Comparison of ENCODE assay signal across 1 cellular context in the genomic region with DNA sequence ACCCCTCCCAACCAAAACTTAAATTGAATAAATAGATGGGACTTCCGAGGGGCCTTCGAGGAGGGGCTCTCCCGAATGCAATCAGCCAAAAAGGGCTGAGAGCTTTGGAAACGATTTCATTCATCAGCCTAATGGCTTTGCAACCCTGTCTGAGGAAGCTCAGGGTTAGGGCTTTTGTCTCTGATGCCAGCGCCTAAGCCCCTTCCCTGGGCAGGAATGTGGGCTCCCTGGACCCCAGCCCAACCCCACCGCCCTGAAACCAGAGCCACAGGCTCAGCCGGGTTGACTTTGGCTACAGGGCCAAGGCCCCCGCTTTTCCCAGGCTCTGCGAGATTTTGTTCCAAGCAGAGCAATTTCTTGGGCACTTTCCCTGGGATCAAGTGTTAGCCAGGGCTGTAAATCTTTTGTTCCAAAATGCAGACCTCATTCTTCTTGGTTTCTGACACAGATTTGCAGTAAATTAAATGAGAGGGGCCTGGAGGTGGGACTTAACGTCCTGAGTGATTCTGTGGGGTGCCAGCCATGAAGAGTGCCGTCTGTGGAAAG.
TF ChIP-seq lines count a peak whose summit lies in the region.

No MANE protein-coding gene starts in this region.

TF ChIP-seq in WTC11, 78 proteins besides CTCF, POLR2A, EP300 and RAD21 (continued from another document):
- TF ChIP-seq, protein P1, sequence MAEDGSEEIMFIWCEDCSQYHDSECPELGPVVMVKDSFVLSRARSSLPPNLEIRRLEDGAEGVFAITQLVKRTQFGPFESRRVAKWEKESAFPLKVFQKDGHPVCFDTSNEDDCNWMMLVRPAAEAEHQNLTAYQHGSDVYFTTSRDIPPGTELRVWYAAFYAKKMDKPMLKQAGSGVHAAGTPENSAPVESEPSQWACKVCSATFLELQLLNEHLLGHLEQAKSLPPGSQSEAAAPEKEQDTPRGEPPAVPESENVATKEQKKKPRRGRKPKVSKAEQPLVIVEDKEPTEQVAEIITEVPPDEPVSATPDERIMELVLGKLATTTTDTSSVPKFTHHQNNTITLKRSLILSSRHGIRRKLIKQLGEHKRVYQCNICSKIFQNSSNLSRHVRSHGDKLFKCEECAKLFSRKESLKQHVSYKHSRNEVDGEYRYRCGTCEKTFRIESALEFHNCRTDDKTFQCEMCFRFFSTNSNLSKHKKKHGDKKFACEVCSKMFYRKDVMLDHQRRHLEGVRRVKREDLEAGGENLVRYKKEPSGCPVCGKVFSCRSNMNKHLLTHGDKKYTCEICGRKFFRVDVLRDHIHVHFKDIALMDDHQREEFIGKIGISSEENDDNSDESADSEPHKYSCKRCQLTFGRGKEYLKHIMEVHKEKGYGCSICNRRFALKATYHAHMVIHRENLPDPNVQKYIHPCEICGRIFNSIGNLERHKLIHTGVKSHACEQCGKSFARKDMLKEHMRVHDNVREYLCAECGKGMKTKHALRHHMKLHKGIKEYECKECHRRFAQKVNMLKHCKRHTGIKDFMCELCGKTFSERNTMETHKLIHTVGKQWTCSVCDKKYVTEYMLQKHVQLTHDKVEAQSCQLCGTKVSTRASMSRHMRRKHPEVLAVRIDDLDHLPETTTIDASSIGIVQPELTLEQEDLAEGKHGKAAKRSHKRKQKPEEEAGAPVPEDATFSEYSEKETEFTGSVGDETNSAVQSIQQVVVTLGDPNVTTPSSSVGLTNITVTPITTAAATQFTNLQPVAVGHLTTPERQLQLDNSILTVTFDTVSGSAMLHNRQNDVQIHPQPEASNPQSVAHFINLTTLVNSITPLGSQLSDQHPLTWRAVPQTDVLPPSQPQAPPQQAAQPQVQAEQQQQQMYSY (CRISPR knock-in tag; IDR thresholded peaks at IDR 0.05), result no peak
- TF ChIP-seq, protein P2, sequence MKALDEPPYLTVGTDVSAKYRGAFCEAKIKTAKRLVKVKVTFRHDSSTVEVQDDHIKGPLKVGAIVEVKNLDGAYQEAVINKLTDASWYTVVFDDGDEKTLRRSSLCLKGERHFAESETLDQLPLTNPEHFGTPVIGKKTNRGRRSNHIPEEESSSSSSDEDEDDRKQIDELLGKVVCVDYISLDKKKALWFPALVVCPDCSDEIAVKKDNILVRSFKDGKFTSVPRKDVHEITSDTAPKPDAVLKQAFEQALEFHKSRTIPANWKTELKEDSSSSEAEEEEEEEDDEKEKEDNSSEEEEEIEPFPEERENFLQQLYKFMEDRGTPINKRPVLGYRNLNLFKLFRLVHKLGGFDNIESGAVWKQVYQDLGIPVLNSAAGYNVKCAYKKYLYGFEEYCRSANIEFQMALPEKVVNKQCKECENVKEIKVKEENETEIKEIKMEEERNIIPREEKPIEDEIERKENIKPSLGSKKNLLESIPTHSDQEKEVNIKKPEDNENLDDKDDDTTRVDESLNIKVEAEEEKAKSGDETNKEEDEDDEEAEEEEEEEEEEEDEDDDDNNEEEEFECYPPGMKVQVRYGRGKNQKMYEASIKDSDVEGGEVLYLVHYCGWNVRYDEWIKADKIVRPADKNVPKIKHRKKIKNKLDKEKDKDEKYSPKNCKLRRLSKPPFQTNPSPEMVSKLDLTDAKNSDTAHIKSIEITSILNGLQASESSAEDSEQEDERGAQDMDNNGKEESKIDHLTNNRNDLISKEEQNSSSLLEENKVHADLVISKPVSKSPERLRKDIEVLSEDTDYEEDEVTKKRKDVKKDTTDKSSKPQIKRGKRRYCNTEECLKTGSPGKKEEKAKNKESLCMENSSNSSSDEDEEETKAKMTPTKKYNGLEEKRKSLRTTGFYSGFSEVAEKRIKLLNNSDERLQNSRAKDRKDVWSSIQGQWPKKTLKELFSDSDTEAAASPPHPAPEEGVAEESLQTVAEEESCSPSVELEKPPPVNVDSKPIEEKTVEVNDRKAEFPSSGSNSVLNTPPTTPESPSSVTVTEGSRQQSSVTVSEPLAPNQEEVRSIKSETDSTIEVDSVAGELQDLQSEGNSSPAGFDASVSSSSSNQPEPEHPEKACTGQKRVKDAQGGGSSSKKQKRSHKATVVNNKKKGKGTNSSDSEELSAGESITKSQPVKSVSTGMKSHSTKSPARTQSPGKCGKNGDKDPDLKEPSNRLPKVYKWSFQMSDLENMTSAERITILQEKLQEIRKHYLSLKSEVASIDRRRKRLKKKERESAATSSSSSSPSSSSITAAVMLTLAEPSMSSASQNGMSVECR (CRISPR knock-in tag; IDR thresholded peaks at IDR 0.05; ENCODE audit: borderline replicate concordance), result no peak
- TF ChIP-seq IRF2 (CRISPR knock-in tag; IDR thresholded peaks at IDR 0.05; ENCODE audit: borderline replicate concordance, low read depth) (no peak), GRHL2 (CRISPR knock-in tag; IDR thresholded peaks at IDR 0.05; ENCODE audit: insufficient replicate concordance, severe bottlenecking) (no peak), FOXK1 (CRISPR knock-in tag; IDR thresholded peaks at IDR 0.05) (no peak)
